Comparison of ENCODE assay signal across 1 cellular context in genomic region chr1:40038693-40039092, GRCh38.
TF ChIP-seq lines count a peak whose summit lies in the region.

No MANE protein-coding gene starts in this region.

TF ChIP-seq in WTC11, 78 proteins besides CTCF, POLR2A, EP300 and RAD21 (continued from another document):
- TF ChIP-seq OVOL2 (CRISPR knock-in tag; IDR thresholded peaks at IDR 0.05; ENCODE audit: borderline replicate concordance) (no peak), AR (CRISPR knock-in tag; IDR thresholded peaks at IDR 0.05) (no peak), PREB (CRISPR knock-in tag; IDR thresholded peaks at IDR 0.05; ENCODE audit: borderline replicate concordance) (no peak), E2F1 (CRISPR knock-in tag; IDR thresholded peaks at IDR 0.05) (no peak), PRDM15 (CRISPR knock-in tag; IDR thresholded peaks at IDR 0.05) (no peak), ZBTB21 (CRISPR knock-in tag; IDR thresholded peaks at IDR 0.05; ENCODE audit: borderline replicate concordance) (no peak), ZNF532 (CRISPR knock-in tag; IDR thresholded peaks at IDR 0.05; ENCODE audit: borderline replicate concordance) (no peak), PRRX2 (CRISPR knock-in tag; IDR thresholded peaks at IDR 0.05) (no peak)
